In genomic region chr1:215146252-215146975, GRCh38 we compare ENCODE assay signal across 1 cellular context.
TF ChIP-seq lines count a peak whose summit lies in the region.

No MANE protein-coding gene starts in this region.

TF ChIP-seq in WTC11, 78 proteins besides CTCF, POLR2A, EP300 and RAD21 (continued from another document):
- TF ChIP-seq KAT7 (CRISPR knock-in tag; IDR thresholded peaks at IDR 0.05; ENCODE audit: borderline replicate concordance): no peak
